ENCODE assay signal across 15 cellular contexts in the genomic region with DNA sequence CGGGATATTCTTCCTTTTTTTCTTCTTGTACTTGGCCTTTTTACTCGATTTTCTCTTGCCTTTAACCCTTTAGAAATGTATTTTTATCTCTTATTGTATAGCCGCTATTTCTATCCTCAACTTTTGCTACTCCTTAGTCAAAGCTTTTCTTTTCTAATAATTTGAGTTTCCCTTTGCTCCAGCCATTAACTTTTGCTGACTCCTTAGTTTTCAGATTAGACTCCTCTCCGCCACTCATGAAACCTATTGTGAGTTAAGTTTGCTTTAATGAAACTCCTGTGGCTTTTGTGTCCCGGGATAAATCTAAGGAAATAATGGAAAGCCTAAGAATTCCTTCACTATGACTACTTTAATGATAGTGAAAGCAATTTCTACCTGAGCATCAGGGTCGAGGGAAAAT.
DNase-seq lines count a peak whose midpoint lies in the region; ATAC-seq and TF ChIP-seq lines count a peak whose summit lies in the region.
"Had no signal": no experiment of that assay in that cellular context is flagged by ENCODE, and none has a peak within 500 bp of the region (broad histone marks: within the 10 kb centered on the region; RNA-seq: fewer than 3 reads in every experiment).

No MANE protein-coding gene starts in this region.

- H3K27me3 Mint-ChIP-seq in CD4-positive, alpha-beta T cell = no peaks in the 10 kb centered on the region
- H3K27me3 Mint-ChIP-seq: CD8-positive, alpha-beta memory T cell had no signal

- intact Hi-C loops in Panc1 (cut with micrococcal nuclease; ENCODE audit: unreplicated experiment) = no loop called here
- intact Hi-C loops in psoas muscle (cut with DNase I) = no loop called here
- intact Hi-C loops in CD4-positive, alpha-beta T cell (cut with DNase I, micrococcal nuclease) = no loop called here

- H2AFZ ChIP-seq in GM23248 (peak overlapping the region; percentile 42), neuronal stem cell (ENCODE audit: low read length) (peak overlapping the region; percentile 46)

- no peak overlapping the region for H2BK12ac ChIP-seq in neuronal stem cell (ENCODE audit: low read length)

- ATAC-seq in Panc1 (no peak), gastroesophageal sphincter (no peak), psoas muscle (no peak), GM18520 (IDR thresholded peaks at IDR 0.05; ENCODE audit: unreplicated experiment) (no peak)
- ATAC-seq in CD4-positive, alpha-beta T cell (ENCODE audit: poor library complexity) = no peak
- ATAC-seq: HCT116 had no signal

- no peaks in the 10 kb centered on the region for H3K79me1 ChIP-seq in neuronal stem cell (ENCODE audit: low read depth, low read length)

- H3K4me1 ChIP-seq in GM23248 (ENCODE audit: insufficient read depth) = peaks cover 19% of the 10 kb centered on the region
- peaks cover 7% of the 10 kb centered on the region for H3K4me1 ChIP-seq in Panc1 (ENCODE audit: control insufficient read depth, insufficient read depth, low read length)
- peaks cover 7 to 45% (median 7%) of the 10 kb centered on the region in 3 donors for H3K4me1 ChIP-seq in gastroesophageal sphincter
- H3K4me1 ChIP-seq in neuronal stem cell (ENCODE audit: control insufficient read depth in 2 of 2, insufficient read depth in 1 of 2, low read depth in 1 of 2, low read length in 2 of 2) = peaks cover 0 to 9% of the 10 kb centered on the region in 2 donors
- H3K4me1 ChIP-seq in psoas muscle = peaks cover 9% of the 10 kb centered on the region

- H3K27ac ChIP-seq in GM23248 (no peak overlapping the region), Panc1 (ENCODE audit: low read length) (peak overlapping the region; percentile 79; the same call in 1 of the 2 replicates), gastroesophageal sphincter (peak overlapping the region in 3 of 4 donors; percentile 8 to 43 (median 41)), neuronal stem cell (replicated peaks; ENCODE audit: low read length) (no peak overlapping the region), psoas muscle (no peak overlapping the region)
- no peak overlapping the region for H3K27ac ChIP-seq in CD4-positive, alpha-beta T cell (ENCODE audit: low read depth, low read length)
- H3K27ac ChIP-seq: SJSA1 had no signal

- H2BK120ac ChIP-seq in neuronal stem cell (ENCODE audit: low read depth, low read length) = no peak overlapping the region

- 73 to 75% methylated on average over 6 of the region's 6 CpGs for WGBS in GM23248 (ENCODE audit: low coverage in 1 of 2, low lambda C conversion rate in 2 of 2, missing lambda C conversion rate in 2 of 2), 2 experiments
- 58 to 68% methylated on average over 4 to 6 of the region's 6 CpGs for WGBS in gastroesophageal sphincter (ENCODE audit: low coverage in 1 of 2), 2 donors
- no CpG with 5 or more reads among the region's 6 CpGs for WGBS in neuronal stem cell (ENCODE audit: extremely low coverage in 2 of 2, insufficient read length in 2 of 2, insufficient replicate concordance in 1 of 2), 2 donors
- WGBS in psoas muscle, 3 donors = 73 to 75% (median 74%) methylated on average over 6 of the region's 6 CpGs

- no peak overlapping the region for H3K27ac Mint-ChIP-seq in CD4-positive, alpha-beta T cell
- H3K27ac Mint-ChIP-seq: CD8-positive, alpha-beta memory T cell had no signal

- no peak overlapping the region for H3K4ac ChIP-seq in neuronal stem cell (ENCODE audit: low read length)

- no peaks in the 10 kb centered on the region; the same call in 1 of the 2 replicates for H3K36me3 ChIP-seq in GM23248 (ENCODE audit: low read depth)
- H3K36me3 ChIP-seq in Panc1 (ENCODE audit: control insufficient read depth, insufficient read depth, low read length) = no peaks in the 10 kb centered on the region
- H3K36me3 ChIP-seq in gastroesophageal sphincter = no peaks in the 10 kb centered on the region
- H3K36me3 ChIP-seq in neuronal stem cell (replicated peaks in 1 of 2; ENCODE audit: control insufficient read depth in 2 of 2, insufficient read depth in 2 of 2, low read length in 2 of 2) = no peaks in the 10 kb centered on the region
- no peaks in the 10 kb centered on the region for H3K36me3 ChIP-seq in psoas muscle (ENCODE audit: insufficient read depth in 1 of 2, low read depth in 1 of 2)
- H3K36me3 ChIP-seq: SJSA1 had no signal

- DNase-seq in GM23248 (no peak), Panc1 (ENCODE audit: low read depth, low spot score) (no peak), neuronal stem cell (ENCODE audit: low spot score) (no peak), psoas muscle (no peak)
- DNase-seq in activated CD4-positive, alpha-beta T cell treated with anti-CD3 and anti-CD28 coated beads, Interleukin-2, amount 50 U/mL, for 48 hours = no peak
- no peak for DNase-seq in CD4-positive, alpha-beta T cell
- DNase-seq: CD8-positive, alpha-beta memory T cell; KG1; NCI-H2029 treated with DMSO at 0.1 percent for 48 hours; NCI-H2171 treated with DMSO at 0.1 percent for 48 hours; NCI-H446 treated with DMSO at 0.1 percent for 48 hours had no signal

- H3K9me3 ChIP-seq in GM23248 (ENCODE audit: low read depth) (no peaks in the 10 kb centered on the region), Panc1 (ENCODE audit: control insufficient read depth, insufficient read depth, low read depth, low read length) (no peaks in the 10 kb centered on the region), gastroesophageal sphincter (no peaks in the 10 kb centered on the region), neuronal stem cell (replicated peaks in 1 of 2; ENCODE audit: control insufficient read depth in 2 of 2, insufficient read depth in 1 of 2, low read depth in 1 of 2, low read length in 2 of 2) (no peaks in the 10 kb centered on the region), psoas muscle (no peaks in the 10 kb centered on the region)
- H3K9me3 ChIP-seq in CD4-positive, alpha-beta T cell (ENCODE audit: control insufficient read depth, low read length) = no peaks in the 10 kb centered on the region
- H3K9me3 ChIP-seq: SJSA1 had no signal

- no peaks in the 10 kb centered on the region for H3K27me3 ChIP-seq in GM23248 (replicated peaks; ENCODE audit: insufficient read depth)
- no peaks in the 10 kb centered on the region for H3K27me3 ChIP-seq in Panc1 (ENCODE audit: control insufficient read depth, insufficient read depth, low read length)
- H3K27me3 ChIP-seq in gastroesophageal sphincter = no peaks in the 10 kb centered on the region
- no peaks in the 10 kb centered on the region for H3K27me3 ChIP-seq in neuronal stem cell (ENCODE audit: control insufficient read depth in 3 of 3, insufficient read depth in 3 of 3, low read depth in 1 of 3, low read length in 3 of 3)
- H3K27me3 ChIP-seq in psoas muscle (ENCODE audit: insufficient read depth in 3 of 3, low read length in 2 of 3) = no peaks in the 10 kb centered on the region
- no peaks in the 10 kb centered on the region for H3K27me3 ChIP-seq in CD4-positive, alpha-beta T cell (ENCODE audit: control insufficient read depth, insufficient read depth, low read length)
- H3K27me3 ChIP-seq: SJSA1 had no signal

- in situ Hi-C loops in GM23248 (cut with MboI) = no loop called here
- in situ Hi-C loops in Panc1 (cut with HindIII; ENCODE audit: low pct_unique_long_range_greater_than_20kb, low sequenced_read_pairs) = no loop called here

- H4K8ac ChIP-seq in neuronal stem cell (ENCODE audit: low read depth, low read length) = no peak overlapping the region

- H3K4me3 ChIP-seq in GM23248 = no peak overlapping the region
- no peak overlapping the region for H3K4me3 ChIP-seq in Panc1 (ENCODE audit: low read depth in 2 of 2, low read length in 2 of 2)
- H3K4me3 ChIP-seq in gastroesophageal sphincter = no peak overlapping the region
- H3K4me3 ChIP-seq in neuronal stem cell (ENCODE audit: low read length in 2 of 2) = no peak overlapping the region
- H3K4me3 ChIP-seq in psoas muscle = no peak overlapping the region
- H3K4me3 ChIP-seq: SJSA1 had no signal

- no peak overlapping the region for H3K18ac ChIP-seq in neuronal stem cell (ENCODE audit: low read length)

- no peaks in the 10 kb centered on the region for H3K4me1 Mint-ChIP-seq in CD4-positive, alpha-beta T cell (ENCODE audit: low read depth)
- H3K4me1 Mint-ChIP-seq: CD8-positive, alpha-beta memory T cell had no signal

- H3K9me3 Mint-ChIP-seq in CD4-positive, alpha-beta T cell = no peaks in the 10 kb centered on the region
- H3K9me3 Mint-ChIP-seq: CD8-positive, alpha-beta memory T cell had no signal

- H4K91ac ChIP-seq in neuronal stem cell (ENCODE audit: low read depth, low read length, poor library complexity) = no peak overlapping the region

- no peak overlapping the region for H2AK5ac ChIP-seq in neuronal stem cell (ENCODE audit: low read depth, low read length)

- no peak overlapping the region for H2BK5ac ChIP-seq in neuronal stem cell (ENCODE audit: low read length)

- no peak overlapping the region for H3K23ac ChIP-seq in neuronal stem cell (ENCODE audit: low read depth, low read length, poor library complexity)

- H3K9me2 ChIP-seq in GM23248 (ENCODE audit: insufficient read depth) = no peaks in the 10 kb centered on the region

- H2BK15ac ChIP-seq in neuronal stem cell (ENCODE audit: low read length) = no peak overlapping the region

- peaks cover 5% of the 10 kb centered on the region; the same call in 1 of the 2 replicates for H3F3A ChIP-seq in GM23248 (ENCODE audit: insufficient read depth)

- TF ChIP-seq POLR2A in gastroesophageal sphincter (IDR thresholded peaks at IDR 0.05) = no peak

- BruUV-seq in Panc1 (replicated peaks; lab: Mats Ljungman, UMichigan) = no TSS peak

- TF ChIP-seq EP300 in gastroesophageal sphincter (IDR thresholded peaks at IDR 0.05) = no peak

- no peak overlapping the region for H3K4me3 Mint-ChIP-seq in CD4-positive, alpha-beta T cell
- H3K4me3 Mint-ChIP-seq: CD8-positive, alpha-beta memory T cell had no signal

- TF ChIP-seq CTCF in Panc1 (IDR thresholded peaks at IDR 0.05) (no peak), gastroesophageal sphincter (IDR thresholded peaks at IDR 0.05) (no peak), psoas muscle (IDR thresholded peaks at IDR 0.05) (no peak)
- TF ChIP-seq CTCF in CD4-positive, alpha-beta T cell (IDR thresholded peaks at IDR 0.05) = no peak

- H3K4me2 ChIP-seq in GM23248 (ENCODE audit: unreplicated experiment) = no peak overlapping the region
- no peak overlapping the region for H3K4me2 ChIP-seq in neuronal stem cell (ENCODE audit: insufficient read depth, low read length, poor library complexity, severe bottlenecking)

- no peaks in the 10 kb centered on the region for H4K20me1 ChIP-seq in GM23248 (ENCODE audit: insufficient read depth)

- POLR2A ChIA-PET in Panc1 (lab: Charles Lee) = no interaction called here
- POLR2A ChIA-PET in CD4-positive, alpha-beta T cell (lab: Charles Lee) = no interaction called here

- CTCF ChIA-PET in Panc1 (lab: Charles Lee) = no interaction called here
- CTCF ChIA-PET in CD4-positive, alpha-beta T cell (lab: Charles Lee) = no interaction called here

- H3K14ac ChIP-seq in neuronal stem cell (ENCODE audit: low read length) = no peak overlapping the region

- no peaks in the 10 kb centered on the region for H3K36me3 Mint-ChIP-seq in CD4-positive, alpha-beta T cell (ENCODE audit: low read depth)
- H3K36me3 Mint-ChIP-seq: CD8-positive, alpha-beta memory T cell had no signal

- H3K79me2 ChIP-seq in GM23248 (ENCODE audit: insufficient read depth) = no peaks in the 10 kb centered on the region

- no peak overlapping the region for H3K9ac ChIP-seq in GM23248
- no peak overlapping the region for H3K9ac ChIP-seq in neuronal stem cell (ENCODE audit: low read depth, low read length, poor library complexity)

Comparison
In these comparisons a context has a peak if more than half of its experiments do, and no peak if none do; other contexts are left out.
1. H3K27ac ChIP-seq: peak in Panc1 (single experiment) and gastroesophageal sphincter (3 of 4); none in GM23248 (single experiment), neuronal stem cell (single experiment), psoas muscle (single experiment) and CD4-positive, alpha-beta T cell (single experiment).